ENCODE assay signal across 17 cellular contexts in the genomic region with DNA sequence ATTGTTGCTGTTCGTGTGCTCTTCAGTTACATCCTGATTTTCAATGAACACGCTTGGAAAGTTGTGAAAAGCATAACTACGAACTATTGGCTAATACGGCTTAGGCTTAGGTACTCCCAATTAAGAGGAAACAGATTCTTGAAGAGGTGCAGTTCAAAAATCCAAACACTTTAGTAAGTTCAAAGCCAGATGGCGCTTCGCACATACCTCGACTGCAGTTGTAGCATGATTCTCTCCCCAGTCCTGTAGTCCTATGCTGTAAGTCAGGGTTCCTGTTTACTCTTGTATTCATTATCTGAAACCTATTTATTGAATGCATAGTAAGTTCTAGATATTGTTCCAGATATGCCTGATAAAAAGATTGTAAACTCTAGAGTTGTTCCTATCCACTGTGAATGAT.
DNase-seq lines count a peak whose midpoint lies in the region; ATAC-seq and TF ChIP-seq lines count a peak whose summit lies in the region.
"Had no signal": no experiment of that assay in that cellular context is flagged by ENCODE, and none has a peak within 500 bp of the region (broad histone marks: within the 10 kb centered on the region; RNA-seq: fewer than 3 reads in every experiment).

No MANE protein-coding gene starts in this region.

- no peaks in the 10 kb centered on the region for H3K79me1 ChIP-seq in mesendoderm (ENCODE audit: low read length)

- no peak overlapping the region for H3K9ac ChIP-seq in mesendoderm (ENCODE audit: low read length)
- H3K9ac ChIP-seq: GM23248 had no signal

- H3K4me1 ChIP-seq in Panc1 (ENCODE audit: control insufficient read depth, insufficient read depth, low read length) (no peaks in the 10 kb centered on the region), mesendoderm (ENCODE audit: control insufficient read depth, low read depth, low read length) (no peaks in the 10 kb centered on the region)

- H2BK5ac ChIP-seq in mesendoderm (ENCODE audit: low read length): no peak overlapping the region

- in situ Hi-C loops in Panc1 (cut with HindIII; ENCODE audit: low pct_unique_long_range_greater_than_20kb, low sequenced_read_pairs): no loop called here

- H2BK15ac ChIP-seq in mesendoderm (replicated peaks; ENCODE audit: low read depth): no peak overlapping the region

- H4K8ac ChIP-seq in mesendoderm (ENCODE audit: low read depth, low read length): no peak overlapping the region

- no peak overlapping the region for H3K27ac ChIP-seq in Panc1 (ENCODE audit: low read length)
- no peak overlapping the region for H3K27ac ChIP-seq in mesendoderm (ENCODE audit: low read depth, low read length)
- H3K27ac ChIP-seq: 22Rv1, GM23248 had no signal

- no peak overlapping the region for H2AK5ac ChIP-seq in mesendoderm (ENCODE audit: low read length)

- no peak overlapping the region for H4K5ac ChIP-seq in mesendoderm (ENCODE audit: low read length)

- peak; percentile 19 for DNase-seq in NCI-H1694 treated with DMSO at 0.1 percent for 48 hours (lab: John Stamatoyannopoulos, UW)
- DNase-seq in NCI-H1694 (lab: John Stamatoyannopoulos, UW): no peak
- DNase-seq in NAMALWA (ENCODE audit: low spot score): peak; percentile 7
- DNase-seq in Panc1 (ENCODE audit: low read depth, low spot score): peak; percentile 5
- DNase-seq in mesendoderm: peak; percentile 20
- no peak for DNase-seq in stimulated activated CD4-positive, alpha-beta T cell treated with anti-CD3 and anti-CD28 coated beads, Interleukin-2, amount 100 ng/mL, for 24 hours
- DNase-seq in activated gamma-delta T cell treated with Interleukin-2 at 50 U/mL for 16 hours: no peak
- DNase-seq in NCI-H510A treated with DMSO at 0.1 percent for 48 hours (lab: John Stamatoyannopoulos, UW): no peak
- DNase-seq: C1 segment of cervical spinal cord; GM23248; MV-4-11; NCI-H146; NK-92 treated with Interleukin-12 subunit alpha and Interleukin-12 subunit beta, amount 100 ng/mL, for 24 hours; SIG-M5; SW 1271 had no signal

- WGBS in mesendoderm (ENCODE audit: extremely low coverage, insufficient coverage, low lambda C conversion rate): no CpG with 5 or more reads among the region's 7 CpGs

- H3K4me2 ChIP-seq in mesendoderm (ENCODE audit: low read length): no peak overlapping the region

- H3K27me3 ChIP-seq in Panc1 (ENCODE audit: control insufficient read depth, insufficient read depth, low read length): no peaks in the 10 kb centered on the region
- no peaks in the 10 kb centered on the region for H3K27me3 ChIP-seq in mesendoderm (ENCODE audit: insufficient read depth, low read length, poor library complexity)

- no peak overlapping the region for H3K23ac ChIP-seq in mesendoderm (ENCODE audit: low read length)

- no peak overlapping the region for H3K56ac ChIP-seq in mesendoderm (ENCODE audit: low read length)

- H2BK120ac ChIP-seq in mesendoderm (ENCODE audit: low read depth, low read length): no peak overlapping the region

- no peak overlapping the region for H3K4ac ChIP-seq in mesendoderm (ENCODE audit: low read depth, low read length)

- ATAC-seq in Panc1: no peak
- ATAC-seq: GM12878 had no signal

- no TSS peak for BruUV-seq in Panc1 (replicated peaks; lab: Mats Ljungman, UMichigan)

- H3K9me3 ChIP-seq in Panc1 (ENCODE audit: control insufficient read depth, insufficient read depth, low read depth, low read length): no peaks in the 10 kb centered on the region

- POLR2A ChIA-PET in Panc1 (lab: Charles Lee): no interaction called here

- H3K4me3 ChIP-seq in Panc1 (ENCODE audit: low read depth in 2 of 2, low read length in 2 of 2) (no peak overlapping the region), mesendoderm (ENCODE audit: low read length) (no peak overlapping the region)
- H3K4me3 ChIP-seq: GM12878, GM23248 had no signal

- no peaks in the 10 kb centered on the region for H3K36me3 ChIP-seq in Panc1 (ENCODE audit: control insufficient read depth, insufficient read depth, low read length)
- H3K36me3 ChIP-seq in mesendoderm (ENCODE audit: control insufficient read depth, insufficient read depth, low read length): no peaks in the 10 kb centered on the region

- peak; percentile 29 for TF ChIP-seq CTCF in Panc1 (IDR thresholded peaks at IDR 0.05)

- intact Hi-C loops in Panc1 (cut with micrococcal nuclease; ENCODE audit: unreplicated experiment): no loop called here

- CTCF ChIA-PET in Panc1 (lab: Charles Lee): no interaction called here

- no peaks in the 10 kb centered on the region for H3K79me2 ChIP-seq in mesendoderm (ENCODE audit: control insufficient read depth, insufficient read depth, low read length)

- H3K18ac ChIP-seq in mesendoderm (ENCODE audit: low read length): no peak overlapping the region

Comparison
In these comparisons a context has a peak if more than half of its experiments do, and no peak if none do; other contexts are left out.
1. DNase-seq: peak in NCI-H1694 treated with DMSO at 0.1 percent for 48 hours (single experiment), NAMALWA (single experiment), Panc1 (single experiment) and mesendoderm (single experiment); none in NCI-H1694 (single experiment), stimulated activated CD4-positive, alpha-beta T cell treated with anti-CD3 and anti-CD28 coated beads, Interleukin-2, amount 100 ng/mL, for 24 hours (0 of 2), activated gamma-delta T cell treated with Interleukin-2 at 50 U/mL for 16 hours (single experiment) and NCI-H510A treated with DMSO at 0.1 percent for 48 hours (single experiment).